9 cellular contexts compared by ENCODE assay signal in genomic region chr12:53995311-53996187, GRCh38. TPM values are rescaled to one million over a fixed set of nuclear protein-coding genes. Genes with fewer than 3 reads are reported as not detected.
A peak's percentile ranks its signal among the peaks of the same experiment; 100 is the strongest.
DNase-seq lines count a peak whose midpoint lies in the region; ATAC-seq, FAIRE-seq and TF ChIP-seq lines count a peak whose summit lies in the region.
"Had no signal": no experiment of that assay in that cellular context is flagged by ENCODE, and none has a peak within 500 bp of the region (broad histone marks: within the 10 kb centered on the region; RNA-seq: fewer than 3 reads in every experiment).

No MANE protein-coding gene starts in this region.

- TF ChIP-seq CTCF in A549 (IDR thresholded peaks at IDR 0.05), result no peak
- no peak for TF ChIP-seq CTCF in psoas muscle (IDR thresholded peaks at IDR 0.05)

- H3K9me3 ChIP-seq in A549 (no peaks in the 10 kb centered on the region), psoas muscle (no peaks in the 10 kb centered on the region)

- H3K4me3 ChIP-seq in A549, result peak overlapping the region; percentile 37
- H3K4me3 ChIP-seq in H7 (ENCODE audit: insufficient read depth, low read depth, low read length), result peak overlapping the region; percentile 13; the same call in 1 of the 2 replicates
- peak overlapping the region; percentile 78 for H3K4me3 ChIP-seq in psoas muscle

- TF ChIP-seq EP300 in A549 (IDR thresholded peaks at IDR 0.05), result no peak

- H3K4me2 ChIP-seq in A549, result peak overlapping the region; percentile 50

- intact Hi-C loops in Right ventricle myocardium superior (cut with DNase I), result no loop called here
- intact Hi-C loops in psoas muscle (cut with DNase I), result loop anchor here in 1 of 2 donors (2.0 kb wide), 1 partner anchor 13 kb away; no protein-coding TSS in a partner anchor

- DNase-seq in A549 (ENCODE audit: low read depth in 1 of 2, low spot score in 1 of 2) (peak in 1 of 2 experiments; percentile 58), H7 (peak; percentile 90), SW480 (ENCODE audit: low spot score) (peak; percentile 90), Right ventricle myocardium superior (no peak), psoas muscle (peak; percentile 57 to 94), retina (no peak)

- FAIRE-seq in A549 (lab: Jason Lieb, UNC), result no peak

- CTCF ChIA-PET in A549 (lab: Yijun Ruan, JAX), result interaction anchor here (0.7 to 28.7 kb wide), 6 partner anchors 8 to 293 kb away, joined by 3 to 1074 read pairs (median 6); partner anchors contain the start of genes HOXC10, HOXC5 and SMUG1

- H3K36me3 ChIP-seq in H7 (replicated peaks; ENCODE audit: control insufficient read depth, insufficient read depth, low read length) (no peaks in the 10 kb centered on the region), psoas muscle (ENCODE audit: insufficient read depth in 1 of 2, low read depth in 1 of 2) (no peaks in the 10 kb centered on the region)

- H3K4me1 ChIP-seq in A549 (peaks cover 8% of the 10 kb centered on the region), psoas muscle (peaks cover 24% of the 10 kb centered on the region)

- 64% methylated on average over 49 of the region's 50 CpGs for WGBS in A549 (ENCODE audit: missing lambda C conversion rate)
- WGBS in psoas muscle, 3 donors, result 1% methylated on average over 48 to 50 of the region's 50 CpGs

- POLR2A ChIA-PET in A549 (lab: Yijun Ruan, JAX), result interaction anchor here (0.6 to 1.1 kb wide), 3 partner anchors 11 to 211 kb away, joined by 3 to 4 read pairs (median 4); partner anchors contain the start of gene HOXC10

- peak overlapping the region; percentile 78 to 89 for H3K27ac ChIP-seq in A549
- H3K27ac ChIP-seq in psoas muscle, result peak overlapping the region; percentile 95
- H3K27ac ChIP-seq: epithelial cell of prostate had no signal

- no peak for TF ChIP-seq RAD21 in A549 (conservative IDR thresholded peaks at IDR 0.05 in 1 of 2, IDR thresholded peaks at IDR 0.05 in 1 of 2)

- peaks cover 100% of the 10 kb centered on the region for H3K27me3 ChIP-seq in H7 (ENCODE audit: control insufficient read depth, insufficient read depth, low read length)
- H3K27me3 ChIP-seq in psoas muscle (ENCODE audit: insufficient read depth in 3 of 3, low read length in 2 of 3), result peaks cover 0 to 3% (median 0%) of the 10 kb centered on the region in 3 donors

- peak; percentile 44 for TF ChIP-seq POLR2A in A549 (IDR thresholded peaks at IDR 0.05; ENCODE audit: low read length)

- ATAC-seq in A549 (peak; percentile 58 to 67), Right ventricle myocardium superior (ENCODE audit: poor library complexity) (peak; percentile 58), psoas muscle (peak in 3 of 4 donors; percentile 56 to 73 (median 70)), HG03521 (IDR thresholded peaks at IDR 0.05; ENCODE audit: unreplicated experiment) (no peak), GM18907 (IDR thresholded peaks at IDR 0.05; ENCODE audit: unreplicated experiment) (no peak)

TF ChIP-seq in A549, 52 proteins besides CTCF, POLR2A, EP300 and RAD21:
- TF ChIP-seq HOXB13 (CRISPR knock-in tag; IDR thresholded peaks at IDR 0.05; ENCODE audit: low read depth) (no peak), MAX (IDR thresholded peaks at IDR 0.05) (peak; percentile 32; the same call in 1 of the 2 replicates), RCOR1 (IDR thresholded peaks at IDR 0.05; ENCODE audit: low read depth, low read length) (no peak), JUN (IDR thresholded peaks at IDR 0.05) (peak in 1 of 2 experiments; percentile 60; a peak in 3 of 5 replicates), ZNF302 (CRISPR knock-in tag; IDR thresholded peaks at IDR 0.05) (no peak)

RNA-seq across cellular contexts. Expression of gene HOXC9, which starts 4.4 kb away (rescaled TPM):
- polyA plus RNA-seq in A549 (2011; rRNA removed), result 2.3 and 5.2 TPM in 2 replicates
- 5.7 and 8.3 TPM in 2 replicates for polyA plus RNA-seq in A549 (2012; cell fraction: cytosol; rRNA removed)
- 5.1 and 6.8 TPM in 2 replicates for polyA plus RNA-seq in A549 (2012; cell fraction: nucleus; rRNA removed)
- 5.7 to 6.6 TPM (median 6.2 TPM) in 3 replicates for polyA plus RNA-seq in A549 (2017; fragmentation: RNase III; extraction: RNeasy Plus Mini Kit Qiagen cat#74134 plus additional on column Dnase treatment)
- 0.29 and 0.88 TPM in 2 replicates for polyA minus RNA-seq in A549 (2011; rRNA and poly(A)+ RNA removed)
- total RNA-seq in H7 (2014; rRNA removed; shearing (Covaris generic)), result not detected in 2 replicates
- not detected for total RNA-seq in Right ventricle myocardium superior
- total RNA-seq in psoas muscle, result 10 to 100 TPM in 2 of 4 donors, 1 to 10 TPM in 2; 6.4 to 14.6 (median 9.2) TPM
- polyA plus RNA-seq in psoas muscle, result 10 to 100 TPM in 2 of 3 donors, 1 to 10 TPM in 1; 8.8 to 31.1 (median 16.4) TPM

RNA-seq across cellular contexts. Expression of gene HOXC10, which starts 10.6 kb away (rescaled TPM):
- polyA plus RNA-seq in A549 (2011; rRNA removed), result 2.5 and 2.9 TPM in 2 replicates
- polyA plus RNA-seq in A549 (2012; cell fraction: cytosol; rRNA removed), result 2.3 and 2.4 TPM in 2 replicates
- 1.7 and 2.0 TPM in 2 replicates for polyA plus RNA-seq in A549 (2012; cell fraction: nucleus; rRNA removed)
- 2.1 to 4.3 TPM (median 3.2 TPM) in 3 replicates for polyA plus RNA-seq in A549 (2017; fragmentation: RNase III; extraction: RNeasy Plus Mini Kit Qiagen cat#74134 plus additional on column Dnase treatment)
- polyA minus RNA-seq in A549 (2011; rRNA and poly(A)+ RNA removed), result 0.54 and 1.4 TPM in 2 replicates
- total RNA-seq in H7 (2014; rRNA removed; shearing (Covaris generic)), result not detected in 2 replicates
- not detected for total RNA-seq in Right ventricle myocardium superior
- total RNA-seq in psoas muscle, result 10 to 100 TPM in 2 of 4 donors, 1 to 10 TPM in 2; 3.0 to 79.4 (median 34.3) TPM
- polyA plus RNA-seq in psoas muscle, result 100 to 1,000 TPM in 1 of 3 donors, 10 to 100 TPM in 2; 43.4 to 129 (median 74.1) TPM

RNA-seq across cellular contexts. Expression of gene HOXC8, which starts 13.2 kb away (rescaled TPM):
- polyA plus RNA-seq in A549 (2011; rRNA removed) (4.1 and 5.4 TPM in 2 replicates), A549 (2017; fragmentation: RNase III; extraction: RNeasy Plus Mini Kit Qiagen cat#74134 plus additional on column Dnase treatment) (5.3 to 5.7 TPM (median 5.4 TPM) in 3 replicates), psoas muscle (1 to 10 TPM; 1.6 to 8.8 (median 3.3) TPM)
- 4.1 and 5.5 TPM in 2 replicates for polyA plus RNA-seq in A549 (2012; cell fraction: cytosol; rRNA removed)
- polyA plus RNA-seq in A549 (2012; cell fraction: nucleus; rRNA removed), result 2.0 and 2.4 TPM in 2 replicates
- 1.8 and 2.3 TPM in 2 replicates for polyA minus RNA-seq in A549 (2011; rRNA and poly(A)+ RNA removed)
- total RNA-seq in H7 (2014; rRNA removed; shearing (Covaris generic)), result not detected in 2 replicates
- total RNA-seq in Right ventricle myocardium superior (not detected), psoas muscle (10 to 100 TPM in 1 of 4 donors, 1 to 10 TPM in 3; 6.7 to 10.2 (median 9.0) TPM)

RNA-seq across cellular contexts. Expression of gene HOTAIR, which starts 20.8 kb away (rescaled TPM):
- 0.34 and 0.67 TPM in 2 replicates for polyA plus RNA-seq in A549 (2011; rRNA removed)
- 0.13 and 0.19 TPM in 2 replicates for polyA plus RNA-seq in A549 (2012; cell fraction: cytosol; rRNA removed)
- polyA plus RNA-seq in A549 (2012; cell fraction: nucleus; rRNA removed), result 0.12 and 0.23 TPM in 2 replicates
- polyA plus RNA-seq in A549 (2017; fragmentation: RNase III; extraction: RNeasy Plus Mini Kit Qiagen cat#74134 plus additional on column Dnase treatment), result 0.35 to 0.71 TPM (median 0.71 TPM) in 3 replicates
- polyA minus RNA-seq in A549 (2011; rRNA and poly(A)+ RNA removed), result 0.15 and 0.17 TPM in 2 replicates
- not detected in 2 replicates for total RNA-seq in H7 (2014; rRNA removed; shearing (Covaris generic))
- total RNA-seq in Right ventricle myocardium superior, result not detected
- under 1 TPM in 1 of 4 donors, not detected in 3; 0.53 TPM for total RNA-seq in psoas muscle
- polyA plus RNA-seq in psoas muscle, result under 1 TPM in 2 of 3 donors, not detected in 1; 0.23 to 0.25 TPM

RNA-seq across cellular contexts. Expression of gene HOXC11, which starts 22.6 kb away (rescaled TPM):
- polyA plus RNA-seq in A549 (2011; rRNA removed) (0.58 and 0.73 TPM in 2 replicates), A549 (2017; fragmentation: RNase III; extraction: RNeasy Plus Mini Kit Qiagen cat#74134 plus additional on column Dnase treatment) (0.45 to 0.54 TPM (median 0.45 TPM) in 3 replicates), psoas muscle (1 to 10 TPM in 1 of 3 donors, under 1 TPM in 2; 0.66 to 2.2 (median 0.95) TPM)
- polyA plus RNA-seq in A549 (2012; cell fraction: cytosol; rRNA removed), result 0.28 and 0.41 TPM in 2 replicates
- 0.40 and 0.78 TPM in 2 replicates for polyA plus RNA-seq in A549 (2012; cell fraction: nucleus; rRNA removed)
- 0.15 and 0.29 TPM in 2 replicates for polyA minus RNA-seq in A549 (2011; rRNA and poly(A)+ RNA removed)
- total RNA-seq in H7 (2014; rRNA removed; shearing (Covaris generic)), result not detected in 2 replicates
- total RNA-seq in Right ventricle myocardium superior (not detected), psoas muscle (under 1 TPM in 2 of 4 donors, not detected in 2; 0.34 to 0.82 TPM)

Comparison
In these comparisons a context has a peak if more than half of its experiments do, and no peak if none do; other contexts are left out.
1. ATAC-seq: peak in A549 (2 of 2), Right ventricle myocardium superior (single experiment) and psoas muscle (3 of 4); none in HG03521 (single experiment) and GM18907 (single experiment).
2. DNase-seq: peak in H7 (single experiment), SW480 (single experiment) and psoas muscle (2 of 2); none in Right ventricle myocardium superior (single experiment) and retina (single experiment).
3. H3K4me3 ChIP-seq: peak in every context shown above with its lines; median percentile 78 in psoas muscle; 37 in A549; 13 in H7.